24 cellular contexts compared by ENCODE assay signal in the genomic region with DNA sequence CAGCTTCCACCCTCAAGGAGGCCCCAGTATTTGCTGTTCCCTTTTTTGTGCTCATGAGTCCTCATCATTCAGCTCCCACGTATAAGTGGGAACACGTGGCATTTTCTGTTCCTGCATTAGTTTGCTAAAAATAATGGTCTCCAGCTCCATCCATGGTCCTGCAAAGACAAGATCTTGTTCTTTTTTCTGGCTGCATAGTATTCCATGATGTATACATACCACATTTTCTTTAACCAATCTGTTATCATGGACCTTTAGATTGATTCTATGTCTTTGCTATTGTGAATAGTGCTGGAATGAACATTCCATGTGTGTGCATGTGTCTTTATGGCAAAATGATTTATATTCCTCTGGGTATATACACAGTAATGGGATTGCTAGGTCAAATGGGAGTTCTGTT.
"Had no signal": no experiment of that assay in that cellular context is flagged by ENCODE, and none has a peak within 500 bp of the region (broad histone marks: within the 10 kb centered on the region; RNA-seq: fewer than 3 reads in every experiment).

No MANE protein-coding gene starts in this region.

- H3K9me3 ChIP-seq: ascending aorta, body of pancreas, SJSA1 had no signal

- ATAC-seq: activated T-cell treated with anti-CD3 and anti-CD28 coated beads, Interleukin-2, amount 50 U/mL, for 72 hours; body of pancreas had no signal

- DNase-seq: activated CD4-positive, alpha-beta T cell treated with anti-CD3 and anti-CD28 coated beads, Interleukin-2, amount 50 U/mL, for 4 hours; activated CD4-positive, CD25-positive, alpha-beta regulatory T cell; activated CD8-positive, alpha-beta memory T cell treated with anti-CD3 and anti-CD28 coated beads for 24 hours; activated naive CD4-positive, alpha-beta T cell treated with anti-CD3 and anti-CD28 coated beads, Interleukin-2, amount 50 U/mL, for 16 hours; activated T-cell treated with anti-CD3 and anti-CD28 coated beads, Interleukin-2, amount 50 U/mL, for 72 hours; amniotic stem cell; body of pancreas; central memory CD4-positive, alpha-beta T cell; Kasumi-1; NCI-H1105 treated with DMSO at 0.1 percent for 48 hours; NCI-H1436 treated with DMSO at 0.1 percent for 48 hours; NCI-H187; NCI-H2081; NCI-H510A treated with DMSO at 0.1 percent for 48 hours; NCI-H69; NK-92 treated with Interleukin-12 subunit alpha and Interleukin-12 subunit beta, amount 100 ng/mL, for 24 hours; OCI-M1; SHP77; T-helper 2 cell; T1000 had no signal

- H3K4me3 ChIP-seq: ascending aorta, body of pancreas, coronary artery, SJSA1 had no signal

- H3K4me3 Mint-ChIP-seq: activated T-cell treated with anti-CD3 and anti-CD28 coated beads, Interleukin-2, amount 50 U/mL, for 72 hours had no signal

- H3K4me1 ChIP-seq: ascending aorta, body of pancreas, SJSA1 had no signal

- H3K27ac Mint-ChIP-seq: activated T-cell treated with anti-CD3 and anti-CD28 coated beads, Interleukin-2, amount 50 U/mL, for 72 hours had no signal

- H3K27me3 ChIP-seq: ascending aorta, body of pancreas, SJSA1 had no signal

- H3K27ac ChIP-seq: ascending aorta, body of pancreas, coronary artery, SJSA1, VCaP had no signal
